Comparison of ENCODE assay signal across 8 cellular contexts in genomic region chr7:135508853-135509588, GRCh38. TPM values are rescaled to one million over a fixed set of nuclear protein-coding genes. Genes with fewer than 3 reads are reported as not detected.
DNase-seq lines count a peak whose midpoint lies in the region; ATAC-seq, FAIRE-seq and TF ChIP-seq lines count a peak whose summit lies in the region.

No MANE protein-coding gene starts in this region.

- no peak for TF ChIP-seq EP300 in K562 (IDR thresholded peaks at IDR 0.05; ENCODE audit: low read length)

- peaks cover 22% of the 10 kb centered on the region for H3K4me1 ChIP-seq in PC-3 (ENCODE audit: insufficient read depth, low read length)
- peaks cover 10 to 11% of the 10 kb centered on the region in 2 experiments; a peak in 4 of 5 replicates for H3K4me1 ChIP-seq in K562 (replicated peaks in 1 of 2; ENCODE audit: control insufficient read depth in 2 of 2, insufficient read depth in 2 of 2, low read length in 2 of 2)

- WGBS in K562 (ENCODE audit: insufficient coverage, low coverage, missing lambda C conversion rate): 0% methylated on average over 17 of the region's 17 CpGs

- ATAC-seq in HG02623 (IDR thresholded peaks at IDR 0.05; ENCODE audit: unreplicated experiment) (peak; percentile 22), PC-3 (peak; percentile 11), K562 (peak; percentile 60)

- H3K27ac ChIP-seq in PC-3 (ENCODE audit: low read length) (0 out of 2 replicates have a peak overlapping the region, but pooled peaks have one; percentile 53), K562 (ENCODE audit: extremely low read depth, low read depth, low read length) (peak overlapping the region; percentile 94)

- H2AFZ ChIP-seq in PC-3 (ENCODE audit: low read length) (peak overlapping the region; percentile 85; the same call in 1 of the 2 replicates), K562 (ENCODE audit: low read depth, low read length) (peak overlapping the region; percentile 100)

- POLR2A ChIA-PET in PC-3 (lab: Charles Lee; ENCODE audit: unreplicated experiment) (no interaction called here), K562 (lab: Yijun Ruan, JAX) (interaction anchor here (0.5 to 1.6 kb wide), 9 partner anchors 9 to 432 kb away, joined by 3 to 7 read pairs (median 3); no protein-coding TSS in a partner anchor)

- H3K4me3 ChIP-seq in PC-3 (ENCODE audit: low read length): peak overlapping the region; percentile 84
- H3K4me3 ChIP-seq in K562: peak overlapping the region; percentile 70

- H3F3A ChIP-seq in PC-3 (ENCODE audit: low read length, unreplicated experiment): no peaks in the 10 kb centered on the region

- H3K4me2 ChIP-seq in PC-3 (ENCODE audit: low read length) (peak overlapping the region; percentile 84), K562 (ENCODE audit: insufficient read depth, low read length) (peak overlapping the region; percentile 99)

- H3K9ac ChIP-seq in PC-3 (ENCODE audit: low read length) (peak overlapping the region; percentile 95), K562 (ENCODE audit: insufficient read depth in 1 of 2, low read depth in 2 of 2, low read length in 2 of 2) (peak overlapping the region; percentile 96 to 100)

- intact Hi-C loops in PC-3 (cut with micrococcal nuclease): no loop called here
- intact Hi-C loops in K562 (cut with micrococcal nuclease): no loop called here

- H3K79me2 ChIP-seq in PC-3 (ENCODE audit: low read length): peaks cover 55% of the 10 kb centered on the region
- peaks cover 53% of the 10 kb centered on the region for H3K79me2 ChIP-seq in K562 (ENCODE audit: control insufficient read depth, insufficient read depth, low read length)

- TF ChIP-seq CTCF in PC-3 (conservative IDR thresholded peaks at IDR 0.05; ENCODE audit: low read depth, low read length): no peak
- 0 out of 6 replicates have a peak, but pooled peaks of 1 of the 3 experiments have one; percentile 4 for TF ChIP-seq CTCF in K562 (IDR thresholded peaks at IDR 0.05 in 2 of 3, conservative IDR thresholded peaks at IDR 0.05 in 1 of 3; ENCODE audit: insufficient read depth in 2 of 3, low read depth in 1 of 3, low read length in 3 of 3)

- H3K9me2 ChIP-seq in PC-3 (replicated peaks; ENCODE audit: low read length): no peaks in the 10 kb centered on the region

- H4K20me1 ChIP-seq in PC-3 (ENCODE audit: low read length): peaks cover 17% of the 10 kb centered on the region
- peaks cover 11% of the 10 kb centered on the region; the same call in 1 of the 2 replicates for H4K20me1 ChIP-seq in K562 (replicated peaks; ENCODE audit: control insufficient read depth, insufficient read depth, low read length)

- H3K36me3 ChIP-seq in PC-3 (ENCODE audit: low read depth, low read length): no peaks in the 10 kb centered on the region
- peaks cover 8% of the 10 kb centered on the region; the same call in 1 of the 3 replicates for H3K36me3 ChIP-seq in K562 (ENCODE audit: control insufficient read depth, insufficient read depth, low read length)

- in situ Hi-C loops in K562 (cut with MboI): no loop called here

- H3K9me1 ChIP-seq in K562 (ENCODE audit: control insufficient read depth, insufficient read depth, low read length): no peaks in the 10 kb centered on the region

- peak; percentile 67 for DNase-seq in activated CD8-positive, alpha-beta memory T cell treated with anti-CD3 and anti-CD28 coated beads for 24 hours
- DNase-seq in activated CD8-positive, alpha-beta memory T cell treated with anti-CD3 and anti-CD28 coated beads, Interleukin-2, amount 50 U/mL, for 4 hours: no peak
- peak; percentile 21 for DNase-seq in PC-3
- DNase-seq in K562 (ENCODE audit: extremely low read depth in 1 of 4, low spot score in 3 of 4): peak in 2 of 4 experiments; percentile 47 to 70
- DNase-seq in islet precursor cell: peak; percentile 63
- DNase-seq in stimulated activated CD4-positive, alpha-beta T cell treated with anti-CD3 and anti-CD28 coated beads, Interleukin-1b, Interleukin-23, amount 100 ng/mL, for 48 hours: peak; percentile 22
- DNase-seq in iPS-NIHi7 (ENCODE audit: extremely low spot score): no peak

- BruUV-seq in PC-3 (replicated peaks; lab: Mats Ljungman, UMichigan) (no TSS peak), K562 (replicated peaks; lab: Mats Ljungman, UMichigan) (no TSS peak)

- CTCF ChIA-PET in PC-3 (lab: Charles Lee) (interaction anchor here (1.0 kb wide), 1 partner anchor 94 kb away, joined by 5 read pairs; no protein-coding TSS in a partner anchor), K562 (lab: Yijun Ruan, JAX; ENCODE audit: low intra/inter-chr PET ratio) (interaction anchor here (0.7 kb wide), 1 partner anchor 227 kb away, joined by 3 read pairs; no protein-coding TSS in a partner anchor)

- TF ChIP-seq POLR2A in K562 (conservative IDR thresholded peaks at IDR 0.05): no peak

- H3K27me3 ChIP-seq in PC-3 (ENCODE audit: low read length) (no peaks in the 10 kb centered on the region), K562 (ENCODE audit: control insufficient read depth in 2 of 2, insufficient read depth in 2 of 2, low read length in 2 of 2) (no peaks in the 10 kb centered on the region)

- TF ChIP-seq RAD21 in K562 (CRISPR knock-in tag; conservative IDR thresholded peaks at IDR 0.05 in 1 of 2, IDR thresholded peaks at IDR 0.05 in 1 of 2): peak in 1 of 2 experiments; percentile 6; a peak in 1 of 4 replicates

- H3K9me3 ChIP-seq in PC-3 (ENCODE audit: low read length): no peaks in the 10 kb centered on the region
- no peaks in the 10 kb centered on the region for H3K9me3 ChIP-seq in K562 (replicated peaks; ENCODE audit: control insufficient read depth, insufficient read depth, low read depth, low read length)

- no peak for FAIRE-seq in K562 (lab: Jason Lieb, UNC)

TF ChIP-seq in K562, 482 proteins besides CTCF, POLR2A, EP300 and RAD21 (continues in another document):
- TF ChIP-seq PML (IDR thresholded peaks at IDR 0.05; ENCODE audit: low read length) (peak; percentile 24; the same call in 1 of the 2 replicates), HDAC1 (IDR thresholded peaks at IDR 0.05) (peak in 1 of 2 experiments; percentile 84; a peak in 2 of 4 replicates), GTF2F1 (IDR thresholded peaks at IDR 0.05; ENCODE audit: low read depth, low read length) (no peak), ERF (CRISPR knock-in tag; IDR thresholded peaks at IDR 0.05) (0 out of 2 replicates have a peak, but pooled peaks have one; percentile 18), ETV1 (tag; conservative IDR thresholded peaks at IDR 0.05; ENCODE audit: low read depth) (peak; percentile 10; the same call in 1 of the 2 replicates), HNRNPK (IDR thresholded peaks at IDR 0.05; ENCODE audit: low read depth, low read length, poor library complexity, severe bottlenecking) (no peak), ID3 (CRISPR knock-in tag; IDR thresholded peaks at IDR 0.05) (no peak), ID3 (tag; IDR thresholded peaks at IDR 0.05) (0 out of 2 replicates have a peak, but pooled peaks have one; percentile 18), SMARCA4 (IDR thresholded peaks at IDR 0.05) (peak; percentile 65; the same call in 1 of the 2 replicates), SMARCC2 (IDR thresholded peaks at IDR 0.05; ENCODE audit: low read depth) (0 out of 2 replicates have a peak, but pooled peaks have one; percentile 6)

RNA-seq across cellular contexts. Expression of gene CNOT4, which starts 0.9 kb away (rescaled TPM):
- 8.4 and 9.7 TPM in 2 replicates for total RNA-seq in PC-3 (2014; rRNA removed)
- total RNA-seq in K562 (2011; cell fraction: chromatin; rRNA removed; ENCODE audit: low replicate concordance): 34.7 and 77.7 TPM in 2 replicates
- 11.2 and 14.3 TPM in 2 replicates for total RNA-seq in K562 (2011; cell fraction: nucleolus; rRNA removed)
- 24.0 and 38.1 TPM in 2 replicates for total RNA-seq in K562 (2011; cell fraction: nucleoplasm; rRNA removed)
- 12.9 and 15.4 TPM in 2 replicates for total RNA-seq in K562 (2014; rRNA removed)
- total RNA-seq in K562 (2014; rRNA removed; fragmentation: Illumina TruSeq; extraction: Trizol): 14.6 and 16.2 TPM in 2 replicates
- total RNA-seq in K562 (2015; rRNA removed; fragmentation: Illumina TruSeq; extraction: Trizol): 15.5 and 17.1 TPM in 2 replicates
- 21.1 and 21.6 TPM in 2 replicates for total RNA-seq in K562 (2021)
- polyA plus RNA-seq in K562 (2011; rRNA removed): 15.4 and 21.5 TPM in 2 replicates
- polyA plus RNA-seq in K562 (2011; cell fraction: cytosol; rRNA removed): 9.1 and 15.4 TPM in 2 replicates
- 22.9 and 31.3 TPM in 2 replicates for polyA plus RNA-seq in K562 (2011; cell fraction: nucleus; rRNA removed)
- polyA plus RNA-seq in K562 (2012): 12.5 and 13.2 TPM in 2 replicates
- polyA plus RNA-seq in K562 (2014; fragmentation: Illumina TruSeq; extraction: Trizol): 16.7 and 19.8 TPM in 2 replicates
- polyA plus RNA-seq in K562 (2014; fragmentation: Nextera tagmentation; extraction: Ambion mirVana): 10 to 100 TPM; 12.6 to 24.1 TPM
- 8.6 and 10.0 TPM in 2 replicates for polyA plus RNA-seq in K562 (2014; rRNA removed)
- polyA minus RNA-seq in K562 (2011; rRNA and poly(A)+ RNA removed): 27.1 and 39.5 TPM in 2 replicates
- 12.0 and 15.1 TPM in 2 replicates for polyA minus RNA-seq in K562 (2011; cell fraction: cytosol; rRNA and poly(A)+ RNA removed)
- 33.5 and 57.2 TPM in 2 replicates for polyA minus RNA-seq in K562 (2011; cell fraction: nucleus; rRNA and poly(A)+ RNA removed)

RNA-seq across cellular contexts. Expression of gene NUP205, which starts 48.7 kb away (rescaled TPM):
- total RNA-seq in PC-3 (2014; rRNA removed) (79.9 and 86.7 TPM in 2 replicates), K562 (2014; rRNA removed) (158 and 190 TPM in 2 replicates), K562 (2014; rRNA removed; fragmentation: Illumina TruSeq; extraction: Trizol) (234 and 257 TPM in 2 replicates), K562 (2015; rRNA removed; fragmentation: Illumina TruSeq; extraction: Trizol) (224 and 249 TPM in 2 replicates), K562 (2021) (221 and 223 TPM in 2 replicates)
- 153 and 257 TPM in 2 replicates for total RNA-seq in K562 (2011; cell fraction: chromatin; rRNA removed; ENCODE audit: low replicate concordance)
- total RNA-seq in K562 (2011; cell fraction: nucleolus; rRNA removed): 115 and 121 TPM in 2 replicates
- 137 and 140 TPM in 2 replicates for total RNA-seq in K562 (2011; cell fraction: nucleoplasm; rRNA removed)
- polyA plus RNA-seq in K562 (2011; rRNA removed) (246 and 282 TPM in 2 replicates), K562 (2014; fragmentation: Illumina TruSeq; extraction: Trizol) (177 and 193 TPM in 2 replicates), K562 (2014; fragmentation: Nextera tagmentation; extraction: Ambion mirVana) (100 to 1,000 TPM; 101 to 182 TPM), K562 (2014; rRNA removed) (167 and 174 TPM in 2 replicates)
- polyA plus RNA-seq in K562 (2011; cell fraction: cytosol; rRNA removed): 165 and 255 TPM in 2 replicates
- 241 and 274 TPM in 2 replicates for polyA plus RNA-seq in K562 (2011; cell fraction: nucleus; rRNA removed)
- 96.9 and 118 TPM in 2 replicates for polyA plus RNA-seq in K562 (2012)
- 496 and 535 TPM in 2 replicates for polyA minus RNA-seq in K562 (2011; rRNA and poly(A)+ RNA removed)
- polyA minus RNA-seq in K562 (2011; cell fraction: cytosol; rRNA and poly(A)+ RNA removed): 181 and 200 TPM in 2 replicates
- 130 and 268 TPM in 2 replicates for polyA minus RNA-seq in K562 (2011; cell fraction: nucleus; rRNA and poly(A)+ RNA removed)

Comparison
In these comparisons a context has a peak if more than half of its experiments do, and no peak if none do; other contexts are left out.
1. DNase-seq: peak in activated CD8-positive, alpha-beta memory T cell treated with anti-CD3 and anti-CD28 coated beads for 24 hours (single experiment), PC-3 (single experiment), islet precursor cell (single experiment) and stimulated activated CD4-positive, alpha-beta T cell treated with anti-CD3 and anti-CD28 coated beads, Interleukin-1b, Interleukin-23, amount 100 ng/mL, for 48 hours (single experiment); none in activated CD8-positive, alpha-beta memory T cell treated with anti-CD3 and anti-CD28 coated beads, Interleukin-2, amount 50 U/mL, for 4 hours (single experiment) and iPS-NIHi7 (single experiment).
2. Peak in every context shown above with its lines, with median percentiles within 50 percentile points of each other: ATAC-seq.